8 cellular contexts compared by ENCODE assay signal in genomic region chr12:104958009-104958945, GRCh38. TPM values are rescaled to one million over a fixed set of nuclear protein-coding genes. Genes with fewer than 3 reads are reported as not detected.
DNase-seq lines count a peak whose midpoint lies in the region; ATAC-seq and TF ChIP-seq lines count a peak whose summit lies in the region.

A gene with protein sequence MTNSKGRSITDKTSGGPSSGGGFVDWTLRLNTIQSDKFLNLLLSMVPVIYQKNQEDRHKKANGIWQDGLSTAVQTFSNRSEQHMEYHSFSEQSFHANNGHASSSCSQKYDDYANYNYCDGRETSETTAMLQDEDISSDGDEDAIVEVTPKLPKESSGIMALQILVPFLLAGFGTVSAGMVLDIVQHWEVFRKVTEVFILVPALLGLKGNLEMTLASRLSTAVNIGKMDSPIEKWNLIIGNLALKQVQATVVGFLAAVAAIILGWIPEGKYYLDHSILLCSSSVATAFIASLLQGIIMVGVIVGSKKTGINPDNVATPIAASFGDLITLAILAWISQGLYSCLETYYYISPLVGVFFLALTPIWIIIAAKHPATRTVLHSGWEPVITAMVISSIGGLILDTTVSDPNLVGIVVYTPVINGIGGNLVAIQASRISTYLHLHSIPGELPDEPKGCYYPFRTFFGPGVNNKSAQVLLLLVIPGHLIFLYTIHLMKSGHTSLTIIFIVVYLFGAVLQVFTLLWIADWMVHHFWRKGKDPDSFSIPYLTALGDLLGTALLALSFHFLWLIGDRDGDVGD (minus strand): TSS chr12:104958290. CDS start chr12:104928527, 29,763 bp downstream.

- H3K9me3 ChIP-seq in neural cell (ENCODE audit: low read length): no peaks in the 10 kb centered on the region

- H3K27me3 Mint-ChIP-seq in stimulated activated naive CD8-positive, alpha-beta T cell treated with anti-CD3 and anti-CD28 coated beads, Interleukin-15, amount 100 ng/mL, for 72 hours: peaks cover 31% of the 10 kb centered on the region

- H4K20me1 ChIP-seq in neural cell (ENCODE audit: insufficient read depth): no peaks in the 10 kb centered on the region

- peaks cover 24% of the 10 kb centered on the region for H3K4me1 Mint-ChIP-seq in stimulated activated naive CD8-positive, alpha-beta T cell treated with anti-CD3 and anti-CD28 coated beads, Interleukin-15, amount 100 ng/mL, for 72 hours

- H3K36me3 ChIP-seq in neural cell (ENCODE audit: insufficient read depth, low read length): no peaks in the 10 kb centered on the region

- H3K9ac ChIP-seq in neural cell (ENCODE audit: low read length): peak within 1 kb of the TSS; percentile 81

- peak; percentile 65 for DNase-seq in DMS53 treated with DMSO at 0.1 percent for 48 hours (lab: John Stamatoyannopoulos, UW; ENCODE audit: unreplicated experiment)
- peak in 59 of 76 experiments; percentile 9 to 79 (median 39) for DNase-seq in HUDEP-2 (lab: John Stamatoyannopoulos, UW; ENCODE audit: unreplicated experiment in 76 of 76)
- peak; percentile 91 for DNase-seq in RPMI7951 (ENCODE audit: low read depth)
- DNase-seq in activated T-helper 9 cell treated with anti-CD3 and anti-CD28 coated beads, Interleukin-2, amount 50 U/mL, for 16 hours (ENCODE audit: low read depth): peak; percentile 68
- DNase-seq in fibroblast of the conjunctiva (ENCODE audit: low read depth): peak; percentile 82
- DNase-seq in stimulated activated naive CD8-positive, alpha-beta T cell treated with anti-CD3 and anti-CD28 coated beads, Interleukin-15, amount 100 ng/mL, for 72 hours: peak; percentile 84 to 86

- H3K27ac ChIP-seq in neural cell (ENCODE audit: low read length): peak within 1 kb of the TSS; percentile 56

- TF ChIP-seq EP300 in neural cell (conservative IDR thresholded peaks at IDR 0.05; ENCODE audit: poor library complexity, severe bottlenecking): no peak

- no peaks in the 10 kb centered on the region for H3K9me3 Mint-ChIP-seq in stimulated activated naive CD8-positive, alpha-beta T cell treated with anti-CD3 and anti-CD28 coated beads, Interleukin-15, amount 100 ng/mL, for 72 hours

- peak within 1 kb of the TSS; percentile 78 for H3K4me3 ChIP-seq in neural cell (ENCODE audit: low read length)

- peak; percentile 29 for TF ChIP-seq RAD21 in neural cell (conservative IDR thresholded peaks at IDR 0.05)

- peak within 1 kb of the TSS; percentile 78 to 96 for H3K27ac Mint-ChIP-seq in stimulated activated naive CD8-positive, alpha-beta T cell treated with anti-CD3 and anti-CD28 coated beads, Interleukin-15, amount 100 ng/mL, for 72 hours

- no peaks in the 10 kb centered on the region for H3F3A ChIP-seq in neural cell (ENCODE audit: insufficient read depth, low read length, poor library complexity, severe bottlenecking)

- TF ChIP-seq CTCF in neural cell (IDR thresholded peaks at IDR 0.05; ENCODE audit: poor library complexity, severe bottlenecking): peak; percentile 40

- ATAC-seq in GM21390 (IDR thresholded peaks at IDR 0.05; ENCODE audit: unreplicated experiment): peak; percentile 78
- peak; percentile 92 for ATAC-seq in stimulated activated naive CD8-positive, alpha-beta T cell treated with anti-CD3 and anti-CD28 coated beads, Interleukin-15, amount 100 ng/mL, for 72 hours

- H3K79me2 ChIP-seq in neural cell (replicated peaks; ENCODE audit: insufficient read depth, low read length): peaks cover 11% of the 10 kb centered on the region

- H3K27me3 ChIP-seq in neural cell (ENCODE audit: insufficient read depth, low read depth, low read length): no peaks in the 10 kb centered on the region

- H3K4me3 Mint-ChIP-seq in stimulated activated naive CD8-positive, alpha-beta T cell treated with anti-CD3 and anti-CD28 coated beads, Interleukin-15, amount 100 ng/mL, for 72 hours: peak within 1 kb of the TSS; percentile 87 to 93

- H3K9me2 ChIP-seq in neural cell (ENCODE audit: insufficient read depth, low read length): no peaks in the 10 kb centered on the region

- H3K4me2 ChIP-seq in neural cell (ENCODE audit: low read length): peak within 1 kb of the TSS; percentile 85

- peak within 1 kb of the TSS; percentile 88 for H2AFZ ChIP-seq in neural cell (ENCODE audit: low read depth, low read length)

TF ChIP-seq in neural cell, 6 proteins besides CTCF, POLR2A, EP300 and RAD21:
- peak; percentile 68 for TF ChIP-seq MXI1 (conservative IDR thresholded peaks at IDR 0.05; ENCODE audit: poor library complexity, severe bottlenecking)
- peak; percentile 12 for TF ChIP-seq SMC3 (conservative IDR thresholded peaks at IDR 0.05; ENCODE audit: poor library complexity)
- TF ChIP-seq, protein P1, sequence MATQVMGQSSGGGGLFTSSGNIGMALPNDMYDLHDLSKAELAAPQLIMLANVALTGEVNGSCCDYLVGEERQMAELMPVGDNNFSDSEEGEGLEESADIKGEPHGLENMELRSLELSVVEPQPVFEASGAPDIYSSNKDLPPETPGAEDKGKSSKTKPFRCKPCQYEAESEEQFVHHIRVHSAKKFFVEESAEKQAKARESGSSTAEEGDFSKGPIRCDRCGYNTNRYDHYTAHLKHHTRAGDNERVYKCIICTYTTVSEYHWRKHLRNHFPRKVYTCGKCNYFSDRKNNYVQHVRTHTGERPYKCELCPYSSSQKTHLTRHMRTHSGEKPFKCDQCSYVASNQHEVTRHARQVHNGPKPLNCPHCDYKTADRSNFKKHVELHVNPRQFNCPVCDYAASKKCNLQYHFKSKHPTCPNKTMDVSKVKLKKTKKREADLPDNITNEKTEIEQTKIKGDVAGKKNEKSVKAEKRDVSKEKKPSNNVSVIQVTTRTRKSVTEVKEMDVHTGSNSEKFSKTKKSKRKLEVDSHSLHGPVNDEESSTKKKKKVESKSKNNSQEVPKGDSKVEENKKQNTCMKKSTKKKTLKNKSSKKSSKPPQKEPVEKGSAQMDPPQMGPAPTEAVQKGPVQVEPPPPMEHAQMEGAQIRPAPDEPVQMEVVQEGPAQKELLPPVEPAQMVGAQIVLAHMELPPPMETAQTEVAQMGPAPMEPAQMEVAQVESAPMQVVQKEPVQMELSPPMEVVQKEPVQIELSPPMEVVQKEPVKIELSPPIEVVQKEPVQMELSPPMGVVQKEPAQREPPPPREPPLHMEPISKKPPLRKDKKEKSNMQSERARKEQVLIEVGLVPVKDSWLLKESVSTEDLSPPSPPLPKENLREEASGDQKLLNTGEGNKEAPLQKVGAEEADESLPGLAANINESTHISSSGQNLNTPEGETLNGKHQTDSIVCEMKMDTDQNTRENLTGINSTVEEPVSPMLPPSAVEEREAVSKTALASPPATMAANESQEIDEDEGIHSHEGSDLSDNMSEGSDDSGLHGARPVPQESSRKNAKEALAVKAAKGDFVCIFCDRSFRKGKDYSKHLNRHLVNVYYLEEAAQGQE (IDR thresholded peaks at IDR 0.05; ENCODE audit: borderline replicate concordance): peak; percentile 56
- no peak for TF ChIP-seq EZH2 (IDR thresholded peaks at IDR 0.05; ENCODE audit: borderline replicate concordance, insufficient read depth, low read length, poor library complexity, severe bottlenecking)
- TF ChIP-seq TAF1 (IDR thresholded peaks at IDR 0.05; ENCODE audit: low read depth): no peak
- peak; percentile 71 for TF ChIP-seq POLR2AphosphoS5 (IDR thresholded peaks at IDR 0.05)

RNA-seq across cellular contexts. Expression of the gene that starts here (rescaled TPM):
- total RNA-seq in RPMI7951 (2014; rRNA removed; shearing (Covaris generic)): 10.9 and 13.6 TPM in 2 replicates
- 21.4 and 26.1 TPM in 2 replicates for polyA plus RNA-seq in neural cell
- polyA minus RNA-seq in neural cell: 99.1 and 126 TPM in 2 replicates

Comparison
In these comparisons a context has a peak if more than half of its experiments do, and no peak if none do; other contexts are left out.
1. Peak in every context shown above with its lines: DNase-seq, ATAC-seq, H3K4me3 ChIP-seq and H3K27ac ChIP-seq.
2. DNase-seq: peak in every context shown above with its lines; median percentile 91 in RPMI7951; 85 in stimulated activated naive CD8-positive, alpha-beta T cell treated with anti-CD3 and anti-CD28 coated beads, Interleukin-15, amount 100 ng/mL, for 72 hours; 82 in fibroblast of the conjunctiva; 68 in activated T-helper 9 cell treated with anti-CD3 and anti-CD28 coated beads, Interleukin-2, amount 50 U/mL, for 16 hours; 65 in DMS53 treated with DMSO at 0.1 percent for 48 hours; 39 in HUDEP-2.